In genomic region chr18:6444484-6445228, GRCh38 we compare ENCODE assay signal across 13 cellular contexts.
"Had no signal": no experiment of that assay in that cellular context is flagged by ENCODE, and none has a peak within 500 bp of the region (broad histone marks: within the 10 kb centered on the region; RNA-seq: fewer than 3 reads in every experiment).

No MANE protein-coding gene starts in this region.

- ATAC-seq: esophagus mucosa; heart left ventricle; naive thymus-derived CD4-positive, alpha-beta T cell had no signal

- H3K4me3 Mint-ChIP-seq: immature natural killer cell; naive thymus-derived CD4-positive, alpha-beta T cell had no signal

- H3K9me3 Mint-ChIP-seq: immature natural killer cell had no signal

- H3K4me1 ChIP-seq: heart left ventricle, left ventricle myocardium inferior had no signal

- H3K27ac Mint-ChIP-seq: immature natural killer cell; naive thymus-derived CD4-positive, alpha-beta T cell had no signal

- H3K4me1 Mint-ChIP-seq: immature natural killer cell; naive thymus-derived CD4-positive, alpha-beta T cell had no signal

- H3K36me3 Mint-ChIP-seq: immature natural killer cell; naive thymus-derived CD4-positive, alpha-beta T cell had no signal

- H3K27ac ChIP-seq: heart left ventricle, left ventricle myocardium inferior, neutrophil had no signal

- H3K9me3 ChIP-seq: heart left ventricle, left ventricle myocardium inferior, neutrophil had no signal

- H3K27me3 ChIP-seq: neutrophil had no signal

- DNase-seq: effector memory CD4-positive, alpha-beta T cell; heart left ventricle; hippocampal formation; immature natural killer cell; left ventricle myocardium inferior; mesendoderm; naive thymus-derived CD4-positive, alpha-beta T cell; small intestine; stimulated activated CD4-positive, alpha-beta T cell treated with anti-CD3 and anti-CD28 coated beads, Interleukin-2, amount 100 ng/mL, for 48 hours; stimulated activated naive CD4-positive, alpha-beta T cell treated with Interleukin-2 at 50 U/mL for 16 hours; trophoblast cell had no signal
